Comparison of ENCODE assay signal across 19 cellular contexts in genomic region chr12:128792398-128792797, GRCh38. TPM values are rescaled to one million over a fixed set of nuclear protein-coding genes. Genes with fewer than 3 reads are reported as not detected.
DNase-seq lines count a peak whose midpoint lies in the region; ATAC-seq and TF ChIP-seq lines count a peak whose summit lies in the region.
"Had no signal": no experiment of that assay in that cellular context is flagged by ENCODE, and none has a peak within 500 bp of the region (broad histone marks: within the 10 kb centered on the region; RNA-seq: fewer than 3 reads in every experiment).

No MANE protein-coding gene starts in this region.

- H3K36me3 Mint-ChIP-seq in stimulated activated naive CD8-positive, alpha-beta T cell treated with anti-CD3 and anti-CD28 coated beads, Interleukin-15, Interleukin-2, amounts not matched to agents 100 ng/mL and 50 ng/mL, for 24 hours (ENCODE audit: low read depth), result peaks cover 57% of the 10 kb centered on the region
- peaks cover 44% of the 10 kb centered on the region for H3K36me3 Mint-ChIP-seq in activated CD8-positive, alpha-beta T cell treated with anti-CD3 and anti-CD28 coated beads, Interleukin-2, amount 10 ng/mL, durations not matched to agents 7 days and 5 days (ENCODE audit: low read depth)
- peaks cover 0 to 13% of the 10 kb centered on the region in 2 donors for H3K36me3 Mint-ChIP-seq in naive B cell
- peaks cover 62% of the 10 kb centered on the region for H3K36me3 Mint-ChIP-seq in MCF 10A (ENCODE audit: insufficient read depth, unreplicated experiment)

- H3K27me3 Mint-ChIP-seq in stimulated activated naive CD8-positive, alpha-beta T cell treated with anti-CD3 and anti-CD28 coated beads, Interleukin-15, Interleukin-2, amounts not matched to agents 100 ng/mL and 50 ng/mL, for 24 hours, result no peaks in the 10 kb centered on the region
- no peaks in the 10 kb centered on the region for H3K27me3 Mint-ChIP-seq in stimulated activated naive CD8-positive, alpha-beta T cell treated with anti-CD3 and anti-CD28 coated beads, Interleukin-15, amount 100 ng/mL, for 72 hours
- H3K27me3 Mint-ChIP-seq in activated CD8-positive, alpha-beta T cell treated with anti-CD3 and anti-CD28 coated beads, Interleukin-2, amount 10 ng/mL, durations not matched to agents 7 days and 5 days (ENCODE audit: low read depth), result no peaks in the 10 kb centered on the region
- H3K27me3 Mint-ChIP-seq in naive B cell (no peaks in the 10 kb centered on the region), MCF 10A (ENCODE audit: insufficient read depth, unreplicated experiment) (no peaks in the 10 kb centered on the region)

- no peak for ATAC-seq in stimulated activated naive CD8-positive, alpha-beta T cell treated with anti-CD3 and anti-CD28 coated beads, Interleukin-15, amount 100 ng/mL, for 72 hours
- no peak for ATAC-seq in activated CD8-positive, alpha-beta T cell treated with anti-CD3 and anti-CD28 coated beads, Interleukin-2, amount 10 ng/mL, durations not matched to agents 7 days and 5 days
- ATAC-seq in naive B cell (ENCODE audit: low read depth in 2 of 2), result no peak

- peak overlapping the region; percentile 52 for H3K27ac Mint-ChIP-seq in stimulated activated naive CD8-positive, alpha-beta T cell treated with anti-CD3 and anti-CD28 coated beads, Interleukin-15, Interleukin-2, amounts not matched to agents 100 ng/mL and 50 ng/mL, for 24 hours
- H3K27ac Mint-ChIP-seq in stimulated activated naive CD8-positive, alpha-beta T cell treated with anti-CD3 and anti-CD28 coated beads, Interleukin-15, amount 100 ng/mL, for 72 hours, result peak overlapping the region in 1 of 2 donors; percentile 52
- H3K27ac Mint-ChIP-seq in activated CD8-positive, alpha-beta T cell treated with anti-CD3 and anti-CD28 coated beads, Interleukin-2, amount 10 ng/mL, durations not matched to agents 7 days and 5 days, result peak overlapping the region; percentile 60
- H3K27ac Mint-ChIP-seq in naive B cell, result peak overlapping the region in 5 of 6 donors; percentile 42 to 98 (median 87)
- no peak overlapping the region for H3K27ac Mint-ChIP-seq in MCF 10A (ENCODE audit: low read depth, unreplicated experiment)

- H3K4me3 Mint-ChIP-seq in stimulated activated naive CD8-positive, alpha-beta T cell treated with anti-CD3 and anti-CD28 coated beads, Interleukin-15, Interleukin-2, amounts not matched to agents 100 ng/mL and 50 ng/mL, for 24 hours, result no peak overlapping the region
- H3K4me3 Mint-ChIP-seq in stimulated activated naive CD8-positive, alpha-beta T cell treated with anti-CD3 and anti-CD28 coated beads, Interleukin-15, amount 100 ng/mL, for 72 hours, result no peak overlapping the region
- H3K4me3 Mint-ChIP-seq in activated CD8-positive, alpha-beta T cell treated with anti-CD3 and anti-CD28 coated beads, Interleukin-2, amount 10 ng/mL, durations not matched to agents 7 days and 5 days, result no peak overlapping the region
- H3K4me3 Mint-ChIP-seq in naive B cell (peak overlapping the region in 6 of 8 donors; percentile 2 to 72 (median 52)), MCF 10A (ENCODE audit: unreplicated experiment) (no peak overlapping the region)

- BruUV-seq in MCF 10A (replicated peaks; lab: Mats Ljungman, UMichigan), result no TSS peak

- no peak for TF ChIP-seq CTCF in MCF 10A (IDR thresholded peaks at IDR 0.05; ENCODE audit: unreplicated experiment)

- intact Hi-C loops in MCF 10A (cut with micrococcal nuclease), result no loop called here

- CTCF ChIA-PET in activated CD8-positive, alpha-beta T cell treated with anti-CD3 and anti-CD28 coated beads, Interleukin-2, amount 10 ng/mL, durations not matched to agents 7 days and 5 days (lab: Charles Lee), result interaction anchor here (1.4 kb wide), 1 partner anchor 9 kb away, joined by 4 read pairs; no protein-coding TSS in a partner anchor
- CTCF ChIA-PET in MCF 10A (lab: Yijun Ruan, JAX), result interaction anchor here (0.6 to 1.8 kb wide), 2 partner anchors 9 to 22 kb away, joined by 3 to 5 read pairs; no protein-coding TSS in a partner anchor

- DNase-seq in stimulated activated naive CD8-positive, alpha-beta T cell treated with anti-CD3 and anti-CD28 coated beads, Interleukin-15, amount 100 ng/mL, for 72 hours, result no peak
- DNase-seq in activated CD8-positive, alpha-beta T cell treated with anti-CD3 and anti-CD28 coated beads, Interleukin-2, amount 10 ng/mL, durations not matched to agents 7 days and 5 days, result no peak
- no peak for DNase-seq in naive B cell
- no peak for DNase-seq in NCI-H1048 (lab: John Stamatoyannopoulos, UW)
- no peak for DNase-seq in retina
- DNase-seq in Ammon's horn (ENCODE audit: low spot score), result no peak
- no peak for DNase-seq in MCF 10A (ENCODE audit: unreplicated experiment)
- DNase-seq: activated CD4-positive, CD25-positive, alpha-beta regulatory T cell treated with anti-CD3 and anti-CD28 coated beads, Interleukin-2, amount 50 U/mL, for 72 hours; activated effector memory CD4-positive, alpha-beta T cell treated with anti-CD3 and anti-CD28 coated beads, Interleukin-2, amount 50 U/mL, for 16 hours; mesenchymal stem cell; NCI-H2081; NCI-H82; ovary; right lobe of liver; Right ventricle myocardium superior; stimulated activated CD4-positive, alpha-beta T cell treated with anti-CD3 and anti-CD28 coated beads, Interleukin-15, amount 100 ng/mL, for 24 hours; stimulated activated CD8-positive, alpha-beta memory T cell treated with anti-CD3 and anti-CD28 coated beads, Interleukin-4, amount 100 ng/mL, for 48 hours; uterus had no signal

- H3K9me3 Mint-ChIP-seq in stimulated activated naive CD8-positive, alpha-beta T cell treated with anti-CD3 and anti-CD28 coated beads, Interleukin-15, Interleukin-2, amounts not matched to agents 100 ng/mL and 50 ng/mL, for 24 hours, result no peaks in the 10 kb centered on the region
- no peaks in the 10 kb centered on the region for H3K9me3 Mint-ChIP-seq in stimulated activated naive CD8-positive, alpha-beta T cell treated with anti-CD3 and anti-CD28 coated beads, Interleukin-15, amount 100 ng/mL, for 72 hours
- H3K9me3 Mint-ChIP-seq in activated CD8-positive, alpha-beta T cell treated with anti-CD3 and anti-CD28 coated beads, Interleukin-2, amount 10 ng/mL, durations not matched to agents 7 days and 5 days (ENCODE audit: insufficient read depth), result no peaks in the 10 kb centered on the region
- H3K9me3 Mint-ChIP-seq in naive B cell (no peaks in the 10 kb centered on the region), MCF 10A (ENCODE audit: unreplicated experiment) (no peaks in the 10 kb centered on the region)

- POLR2A ChIA-PET in activated CD8-positive, alpha-beta T cell treated with anti-CD3 and anti-CD28 coated beads, Interleukin-2, amount 10 ng/mL, durations not matched to agents 7 days and 5 days (lab: Charles Lee), result no interaction called here
- POLR2A ChIA-PET in MCF 10A (lab: Yijun Ruan, JAX), result interaction anchor here (1.4 kb wide), 1 partner anchor 32 kb away, joined by 3 read pairs; no protein-coding TSS in a partner anchor

- peaks cover 69% of the 10 kb centered on the region for H3K4me1 Mint-ChIP-seq in stimulated activated naive CD8-positive, alpha-beta T cell treated with anti-CD3 and anti-CD28 coated beads, Interleukin-15, Interleukin-2, amounts not matched to agents 100 ng/mL and 50 ng/mL, for 24 hours (ENCODE audit: low read depth)
- peaks cover 52% of the 10 kb centered on the region for H3K4me1 Mint-ChIP-seq in stimulated activated naive CD8-positive, alpha-beta T cell treated with anti-CD3 and anti-CD28 coated beads, Interleukin-15, amount 100 ng/mL, for 72 hours
- peaks cover 42% of the 10 kb centered on the region for H3K4me1 Mint-ChIP-seq in activated CD8-positive, alpha-beta T cell treated with anti-CD3 and anti-CD28 coated beads, Interleukin-2, amount 10 ng/mL, durations not matched to agents 7 days and 5 days (ENCODE audit: low read depth)
- peaks cover 74 to 100% (median 83%) of the 10 kb centered on the region in 3 donors for H3K4me1 Mint-ChIP-seq in naive B cell
- H3K4me1 Mint-ChIP-seq in MCF 10A (ENCODE audit: insufficient read depth, unreplicated experiment), result no peaks in the 10 kb centered on the region

RNA-seq across cellular contexts. Expression of gene SLC15A4, which starts 31.4 kb away (rescaled TPM):
- total RNA-seq in activated CD8-positive, alpha-beta T cell treated with anti-CD3 and anti-CD28 coated beads, Interleukin-2, amount 10 ng/mL, durations not matched to agents 7 days and 5 days, result 10 to 100 TPM; 23.2 to 23.8 TPM
- 10 to 100 TPM in 4 of 6 donors, 1 to 10 TPM in 2; 4.5 to 34.3 (median 13.8) TPM for polyA plus RNA-seq in naive B cell (ENCODE audit: low read depth in 6 of 6)
- total RNA-seq in MCF 10A (2022), result 29.2 and 32.0 TPM in 2 replicates

Comparison
In these comparisons a context has a peak if more than half of its experiments do, and no peak if none do; other contexts are left out.
1. H3K4me3 Mint-ChIP-seq: peak in naive B cell (6 of 8); none in stimulated activated naive CD8-positive, alpha-beta T cell treated with anti-CD3 and anti-CD28 coated beads, Interleukin-15, Interleukin-2, amounts not matched to agents 100 ng/mL and 50 ng/mL, for 24 hours (single experiment), stimulated activated naive CD8-positive, alpha-beta T cell treated with anti-CD3 and anti-CD28 coated beads, Interleukin-15, amount 100 ng/mL, for 72 hours (0 of 2), activated CD8-positive, alpha-beta T cell treated with anti-CD3 and anti-CD28 coated beads, Interleukin-2, amount 10 ng/mL, durations not matched to agents 7 days and 5 days (single experiment) and MCF 10A (single experiment).